ENCODE assay signal across 26 cellular contexts in the genomic region with DNA sequence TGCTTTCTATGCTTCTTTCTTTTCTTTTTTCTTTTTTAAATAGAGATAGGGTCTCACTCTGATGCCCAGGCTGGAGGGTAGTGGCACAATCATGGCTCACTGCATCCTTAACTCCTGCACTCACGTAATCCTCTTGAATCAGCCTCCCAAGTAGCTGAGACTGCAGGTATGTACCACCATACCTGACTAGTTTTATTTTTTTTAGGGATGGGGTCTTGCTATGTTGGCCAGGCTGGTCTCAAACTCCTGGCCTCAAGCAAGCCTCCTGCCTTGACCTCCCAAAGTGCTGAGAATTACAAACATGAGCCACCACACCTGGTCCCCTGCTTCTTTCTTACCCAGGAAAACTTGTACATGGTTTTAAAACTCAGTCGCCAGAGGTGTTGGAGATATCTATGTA. TPM values are rescaled to one million over a fixed set of nuclear protein-coding genes. Genes with fewer than 3 reads are reported as not detected.
DNase-seq lines count a peak whose midpoint lies in the region; ATAC-seq, FAIRE-seq and TF ChIP-seq lines count a peak whose summit lies in the region.
"Had no signal": no experiment of that assay in that cellular context is flagged by ENCODE, and none has a peak within 500 bp of the region (broad histone marks: within the 10 kb centered on the region; RNA-seq: fewer than 3 reads in every experiment).

No MANE protein-coding gene starts in this region.

- POLR2A ChIA-PET in HepG2 (lab: Yijun Ruan, JAX) (no interaction called here), GM12878 (lab: Charles Lee) (no interaction called here)

- FAIRE-seq in HepG2 (lab: Jason Lieb, UNC) (no peak), GM12878 (lab: Jason Lieb, UNC) (peak; percentile 31)
- FAIRE-seq: A549, D721Med, GM12891, GM18507, H1 had no signal

- WGBS in HepG2 (ENCODE audit: low lambda C conversion rate) = 98% methylated on average over 2 of the region's 2 CpGs
- WGBS in right lobe of liver (ENCODE audit: insufficient coverage, low coverage, low lambda C conversion rate, missing lambda C conversion rate) = 96% methylated on average over 2 of the region's 2 CpGs
- 100% methylated on average over 2 of the region's 2 CpGs for WGBS in GM12878 (ENCODE audit: insufficient coverage, insufficient replicate concordance, low lambda C conversion rate, missing lambda C conversion rate)

- BruUV-seq in HepG2 (replicated peaks; lab: Mats Ljungman, UMichigan) = no TSS peak
- BruUV-seq in GM12878 (replicated peaks; lab: Mats Ljungman, UMichigan) = no TSS peak

- SMC1A ChIA-PET in GM12878 (lab: Charles Lee; ENCODE audit: uncharacterized antibody, unreplicated experiment) = no interaction called here

- H3K27ac ChIP-seq in HepG2 (ENCODE audit: extremely low read length, insufficient read depth, low read length) (no peak overlapping the region), right lobe of liver (no peak overlapping the region), KMS-11 (peak overlapping the region; percentile 3; the same call in 1 of the 2 replicates), GM12878 (ENCODE audit: control insufficient read depth, insufficient read depth) (no peak overlapping the region)
- H3K27ac ChIP-seq: A549; BLaER1 treated with 17β-estradiol and CSF1 and Interleukin-3, amounts not matched to agents 10 nM and 100 nM; GM23248 had no signal

- in situ Hi-C loops in HepG2 (cut with HindIII; ENCODE audit: extremely low pct_ligation_motif_present, low pct_unique_long_range_greater_than_20kb) (no loop called here), GM12878 (cut with MboI) (no loop called here)

- H3K27me3 ChIP-seq in HepG2 (ENCODE audit: control insufficient read depth in 1 of 2, insufficient read depth in 2 of 2, low read length in 2 of 2) (no peaks in the 10 kb centered on the region), right lobe of liver (no peaks in the 10 kb centered on the region), KMS-11 (ENCODE audit: insufficient read depth, low read depth) (no peaks in the 10 kb centered on the region), GM12878 (replicated peaks in 1 of 2; ENCODE audit: control insufficient read depth in 2 of 2, insufficient read depth in 2 of 2, low read length in 1 of 2) (no peaks in the 10 kb centered on the region)
- H3K27me3 ChIP-seq: BE2C; BLaER1 treated with 17β-estradiol and CSF1 and Interleukin-3, amounts not matched to agents 10 nM and 100 nM had no signal

- peaks cover 13 to 27% of the 10 kb centered on the region in 2 experiments; a peak in 4 of 5 replicates for H3K36me3 ChIP-seq in HepG2 (replicated peaks in 1 of 2; ENCODE audit: control insufficient read depth in 1 of 2, insufficient read depth in 2 of 2, low read length in 2 of 2)
- H3K36me3 ChIP-seq in right lobe of liver = peaks cover 0 to 8% (median 0%) of the 10 kb centered on the region in 4 donors
- H3K36me3 ChIP-seq in KMS-11 (ENCODE audit: insufficient read depth) = no peaks in the 10 kb centered on the region; the same call in 1 of the 2 replicates
- peaks cover 5 to 23% of the 10 kb centered on the region in 2 experiments for H3K36me3 ChIP-seq in GM12878 (ENCODE audit: control insufficient read depth in 2 of 2, insufficient read depth in 2 of 2, low read length in 1 of 2)
- no peaks in the 10 kb centered on the region for H3K36me3 ChIP-seq in mucosa of descending colon (ENCODE audit: low read depth)

- intact Hi-C loops in HepG2 (cut with micrococcal nuclease; ENCODE audit: unreplicated experiment) = no loop called here
- intact Hi-C loops in right lobe of liver (cut with DNase I) = no loop called here
- intact Hi-C loops in GM12878 (cut with micrococcal nuclease; ENCODE audit: unreplicated experiment) = no loop called here
- intact Hi-C loops in mucosa of descending colon (cut with DNase I, micrococcal nuclease) = no loop called here

- H3K9ac ChIP-seq in HepG2 (ENCODE audit: insufficient read depth, low read depth, low read length) = no peak overlapping the region
- no peak overlapping the region for H3K9ac ChIP-seq in KMS-11
- no peak overlapping the region for H3K9ac ChIP-seq in GM12878 (ENCODE audit: control insufficient read depth, insufficient read depth, low read length)
- H3K9ac ChIP-seq: BLaER1 treated with 17β-estradiol and CSF1 and Interleukin-3, amounts not matched to agents 10 nM and 100 nM; GM23248 had no signal

- CTCF ChIA-PET in HepG2 (lab: Yijun Ruan, JAX; ENCODE audit: low intra/inter-chr PET ratio, low total read pairs) = no interaction called here
- CTCF ChIA-PET in GM12878 (lab: Yijun Ruan, JAX) = interaction anchor here (1.5 kb wide), 1 partner anchor 26 kb away, joined by 4 read pairs; no protein-coding TSS in a partner anchor

- TF ChIP-seq POLR2A in HepG2 (IDR thresholded peaks at IDR 0.05; ENCODE audit: insufficient read depth in 1 of 2, low read depth in 2 of 2, low read length in 2 of 2) (no peak), right lobe of liver (IDR thresholded peaks at IDR 0.05) (no peak), GM12878 (IDR thresholded peaks at IDR 0.05; ENCODE audit: low read depth, low read length) (no peak)

- ATAC-seq in HepG2 (no peak), right lobe of liver (no peak), GM12878 (no peak), mucosa of descending colon (no peak), GM21423 (IDR thresholded peaks at IDR 0.05; ENCODE audit: unreplicated experiment) (no peak)
- ATAC-seq: A549 had no signal

- DNase-seq in HepG2 (ENCODE audit: low spot score) (no peak), right lobe of liver (no peak), GM12878 (ENCODE audit: low read depth, low spot score) (no peak), mucosa of descending colon (no peak)
- DNase-seq in stimulated activated CD4-positive, alpha-beta T cell treated with anti-CD3 and anti-CD28 coated beads, Interleukin-12 subunit alpha, Interleukin-12 subunit beta, amount 100 ng/mL, for 4 hours = no peak
- DNase-seq: 8988T; ACHN; AML-193; BE2C; CD4-positive, alpha-beta T cell; CD8-positive, alpha-beta memory T cell; DMS 273 treated with DMSO at 0.1 percent for 48 hours; DMS79; EL; GDM1; GM23248; H7; HCEC 1CT had no signal

- RAD21 ChIA-PET in GM12878 (lab: Charles Lee; ENCODE audit: unreplicated experiment) = interaction anchor here (1.3 kb wide), 1 partner anchor 27 kb away, joined by 3 read pairs; no protein-coding TSS in a partner anchor

- no peak overlapping the region for H3K4me3 ChIP-seq in HepG2 (replicated peaks in 1 of 3; ENCODE audit: insufficient read depth in 1 of 3, low read depth in 2 of 3, low read length in 3 of 3)
- H3K4me3 ChIP-seq in right lobe of liver = no peak overlapping the region
- no peak overlapping the region for H3K4me3 ChIP-seq in KMS-11 (IDR thresholded peaks at IDR 0.05; ENCODE audit: insufficient read depth, low read depth, low read length)
- no peak overlapping the region for H3K4me3 ChIP-seq in GM12878
- no peak overlapping the region for H3K4me3 ChIP-seq in mucosa of descending colon
- H3K4me3 ChIP-seq: A549; BLaER1 treated with 17β-estradiol and CSF1 and Interleukin-3, amounts not matched to agents 10 nM and 100 nM; GM23248 had no signal

- H4K20me1 ChIP-seq in HepG2 (ENCODE audit: insufficient read depth, low read length) (no peaks in the 10 kb centered on the region), KMS-11 (ENCODE audit: insufficient read depth) (no peaks in the 10 kb centered on the region), GM12878 (ENCODE audit: control insufficient read depth, insufficient read depth) (no peaks in the 10 kb centered on the region)
- H4K20me1 ChIP-seq: BLaER1 treated with 17β-estradiol and CSF1 and Interleukin-3, amounts not matched to agents 10 nM and 100 nM had no signal

- H3K79me2 ChIP-seq in HepG2 (ENCODE audit: insufficient read depth, low read length) (no peaks in the 10 kb centered on the region), KMS-11 (ENCODE audit: insufficient read depth, low read depth) (no peaks in the 10 kb centered on the region), GM12878 (ENCODE audit: control insufficient read depth, insufficient read depth, low read length) (no peaks in the 10 kb centered on the region)

- H3K4me1 ChIP-seq in HepG2 (ENCODE audit: insufficient read depth, low read length) (no peaks in the 10 kb centered on the region), right lobe of liver (no peaks in the 10 kb centered on the region), KMS-11 (ENCODE audit: low read depth, poor library complexity, severe bottlenecking) (peaks cover 20% of the 10 kb centered on the region), GM12878 (ENCODE audit: control insufficient read depth, insufficient read depth, low read length) (no peaks in the 10 kb centered on the region), mucosa of descending colon (ENCODE audit: low read depth) (no peaks in the 10 kb centered on the region)
- H3K4me1 ChIP-seq: A549, BE2C had no signal

- TF ChIP-seq RAD21 in HepG2 (CRISPR knock-in tag; IDR thresholded peaks at IDR 0.05) (no peak), GM12878 (IDR thresholded peaks at IDR 0.05; ENCODE audit: insufficient read depth, low read depth, low read length) (no peak)

- H2AFZ ChIP-seq in HepG2 (ENCODE audit: low read length) (no peak overlapping the region), KMS-11 (ENCODE audit: low read depth) (no peak overlapping the region), GM12878 (ENCODE audit: control insufficient read depth, low read depth, low read length) (no peak overlapping the region)
- H2AFZ ChIP-seq: GM23248 had no signal

- H3K9me3 ChIP-seq in HepG2 (ENCODE audit: low read length) (no peaks in the 10 kb centered on the region), right lobe of liver (no peaks in the 10 kb centered on the region), GM12878 (replicated peaks; ENCODE audit: control insufficient read depth, insufficient read depth, low read length) (no peaks in the 10 kb centered on the region), mucosa of descending colon (no peaks in the 10 kb centered on the region)
- H3K9me3 ChIP-seq: A549; BE2C; BLaER1 treated with 17β-estradiol and CSF1 and Interleukin-3, amounts not matched to agents 10 nM and 100 nM had no signal

- TF ChIP-seq CTCF in HepG2 (CRISPR knock-in tag; IDR thresholded peaks at IDR 0.05) (no peak), right lobe of liver (IDR thresholded peaks at IDR 0.05) (no peak), KMS-11 (conservative IDR thresholded peaks at IDR 0.05; ENCODE audit: low read depth, low read length) (no peak), GM12878 (IDR thresholded peaks at IDR 0.05 in 2 of 3, conservative IDR thresholded peaks at IDR 0.05 in 1 of 3; ENCODE audit: control insufficient read depth in 2 of 3, extremely low read depth in 1 of 3, insufficient read depth in 1 of 3, low read depth in 3 of 3, low read length in 3 of 3) (no peak), mucosa of descending colon (IDR thresholded peaks at IDR 0.05) (no peak)

- H3K4me2 ChIP-seq in HepG2 (ENCODE audit: low read depth, low read length) (no peak overlapping the region), KMS-11 (peak overlapping the region; percentile 45), GM12878 (ENCODE audit: control insufficient read depth, insufficient read depth) (no peak overlapping the region)
- H3K4me2 ChIP-seq: A549; BLaER1 treated with 17β-estradiol and CSF1 and Interleukin-3, amounts not matched to agents 10 nM and 100 nM had no signal

- TF ChIP-seq EP300 in HepG2 (IDR thresholded peaks at IDR 0.05; ENCODE audit: low read depth in 2 of 2, low read length in 2 of 2) (no peak), HepG2 (CRISPR knock-in tag; IDR thresholded peaks at IDR 0.05; ENCODE audit: borderline replicate concordance) (no peak), GM12878 (IDR thresholded peaks at IDR 0.05; ENCODE audit: borderline replicate concordance in 1 of 2, control insufficient read depth in 1 of 2, low read depth in 2 of 2, low read length in 2 of 2) (no peak)

RNA-seq across cellular contexts. Expression of gene HDC, which starts 24.2 kb away (rescaled TPM):
- total RNA-seq in HepG2 (2016; rRNA removed; fragmentation: Illumina TruSeq; extraction: Trizol) = not detected in 2 replicates
- not detected in 2 replicates for total RNA-seq in HepG2 (2016; cell fraction: cytosol; rRNA removed; fragmentation: Illumina TruSeq; extraction: Trizol; ENCODE audit: low read depth)
- not detected in 2 replicates for total RNA-seq in HepG2 (2016; cell fraction: insoluble cytoplasmic fraction; rRNA removed; fragmentation: Illumina TruSeq; extraction: Trizol)
- total RNA-seq in HepG2 (2016; cell fraction: membrane; rRNA removed; fragmentation: Illumina TruSeq; extraction: Trizol) = not detected in 2 replicates
- total RNA-seq in HepG2 (2016; cell fraction: nucleus; rRNA removed; fragmentation: Illumina TruSeq; extraction: Trizol) = not detected in 2 replicates
- not detected in 2 replicates for polyA plus RNA-seq in HepG2 (2011; rRNA removed)
- not detected in 2 replicates for polyA plus RNA-seq in HepG2 (2011; cell fraction: cytosol; rRNA removed)
- 0.19 TPM in 1 of 2 replicates, not detected in the other for polyA plus RNA-seq in HepG2 (2011; cell fraction: nucleus; rRNA removed)
- polyA plus RNA-seq in HepG2 (2012) = not detected in 2 replicates
- not detected in 2 replicates for polyA plus RNA-seq in HepG2 (2016; cell fraction: cytosol; fragmentation: Illumina TruSeq; extraction: Trizol; ENCODE audit: low read depth)
- polyA plus RNA-seq in HepG2 (2016; cell fraction: insoluble cytoplasmic fraction; fragmentation: Illumina TruSeq; extraction: Trizol; ENCODE audit: low read depth) = not detected in 2 replicates
- not detected in 2 replicates for polyA plus RNA-seq in HepG2 (2016; cell fraction: membrane; fragmentation: Illumina TruSeq; extraction: Trizol; ENCODE audit: low read depth)
- polyA plus RNA-seq in HepG2 (2016; cell fraction: nucleus; fragmentation: Illumina TruSeq; extraction: Trizol; ENCODE audit: insufficient read depth, low read depth) = not detected in 2 replicates
- polyA minus RNA-seq in HepG2 (2011; rRNA and poly(A)+ RNA removed; ENCODE audit: low replicate concordance) = 1.1 TPM in 1 of 2 replicates, not detected in the other
- polyA minus RNA-seq in HepG2 (2011; cell fraction: cytosol; rRNA and poly(A)+ RNA removed) = not detected in 2 replicates
- polyA minus RNA-seq in HepG2 (2011; cell fraction: nucleus; rRNA and poly(A)+ RNA removed) = not detected in 2 replicates
- total RNA-seq in right lobe of liver = under 1 TPM in 3 of 6 experiments, not detected in 3; 0.26 to 0.47 (median 0.34) TPM
- total RNA-seq in GM12878 (2013; cell fraction: nucleolus; rRNA removed) = not detected in 2 replicates
- total RNA-seq in GM12878 (2014; rRNA removed) = not detected in 2 replicates
- not detected in 2 replicates for total RNA-seq in GM12878 (2014; rRNA removed; fragmentation: Illumina TruSeq; extraction: Trizol)
- total RNA-seq in GM12878 (2021) = not detected in 2 replicates
- polyA plus RNA-seq in GM12878 (2011; ENCODE audit: low read depth) = not detected
- polyA plus RNA-seq in GM12878 (2011; rRNA removed) = not detected in 2 replicates
- not detected in 2 replicates for polyA plus RNA-seq in GM12878 (2011; cell fraction: cytosol; rRNA removed)
- not detected in 2 replicates for polyA plus RNA-seq in GM12878 (2011; cell fraction: nucleus; rRNA removed)
- polyA plus RNA-seq in GM12878 (2012) = not detected in 2 replicates
- polyA plus RNA-seq in GM12878 (2014; fragmentation: Illumina TruSeq; extraction: Trizol) = not detected in 2 replicates
- not detected for polyA plus RNA-seq in GM12878 (2014; fragmentation: Nextera tagmentation; extraction: Ambion mirVana)
- polyA plus RNA-seq in GM12878 (2014; rRNA removed) = not detected in 2 replicates
- not detected for polyA plus RNA-seq in GM12878 (2016; fragmentation: Nextera tagmentation; extraction: Ambion mirVana)
- polyA minus RNA-seq in GM12878 (2011; rRNA and poly(A)+ RNA removed) = not detected in 2 replicates
- not detected in 2 replicates for polyA minus RNA-seq in GM12878 (2011; cell fraction: cytosol; rRNA and poly(A)+ RNA removed)
- polyA minus RNA-seq in GM12878 (2011; cell fraction: nucleus; rRNA and poly(A)+ RNA removed) = not detected in 2 replicates
- 1 to 10 TPM in 2 of 3 donors, under 1 TPM in 1; 0.52 to 5.0 (median 4.9) TPM for total RNA-seq in mucosa of descending colon
- total RNA-seq: GM23248, H7 had no signal
- polyA plus RNA-seq: CD8-positive, alpha-beta memory T cell; GM23248 had no signal
